In genomic region chr16:50096791-50097190, GRCh38 we compare ENCODE assay signal across 22 cellular contexts. TPM values are rescaled to one million over a fixed set of nuclear protein-coding genes. Genes with fewer than 3 reads are reported as not detected.
DNase-seq lines count a peak whose midpoint lies in the region; TF ChIP-seq lines count a peak whose summit lies in the region.
"Had no signal": no experiment of that assay in that cellular context is flagged by ENCODE, and none has a peak within 500 bp of the region (broad histone marks: within the 10 kb centered on the region; RNA-seq: fewer than 3 reads in every experiment).

No MANE protein-coding gene starts in this region.

- peaks cover 1% of the 10 kb centered on the region for H3K27me3 Mint-ChIP-seq in glutamatergic neuron (ENCODE audit: unreplicated experiment)

- H3K36me3 ChIP-seq in ovary = no peaks in the 10 kb centered on the region

- H3K27ac Mint-ChIP-seq in glutamatergic neuron (ENCODE audit: unreplicated experiment) = no peak overlapping the region

- in situ Hi-C loops in astrocyte of the spinal cord (cut with HindIII; ENCODE audit: low sequenced_read_pairs) = no loop called here

- WGBS in ovary, 3 donors = 77 to 90% (median 86%) methylated on average over 3 of the region's 3 CpGs

- intact Hi-C loops in ovary (cut with DNase I) = no loop called here

- no peaks in the 10 kb centered on the region for H3K9me3 ChIP-seq in ovary
- H3K9me3 ChIP-seq: body of pancreas, esophagus squamous epithelium, left lung, mucosa of descending colon, pancreas, SJCRH30 had no signal

- no peaks in the 10 kb centered on the region for H3K36me3 Mint-ChIP-seq in glutamatergic neuron (ENCODE audit: unreplicated experiment)

- H3K4me1 Mint-ChIP-seq in glutamatergic neuron (ENCODE audit: low read depth, unreplicated experiment) = no peaks in the 10 kb centered on the region

- no peak for TF ChIP-seq POLR2A in ovary (IDR thresholded peaks at IDR 0.05)

- DNase-seq in AG08396 (ENCODE audit: low spot score) (peak; percentile 30), HFF-Myc (ENCODE audit: extremely low read depth, low read depth) (peak; percentile 65), astrocyte of the spinal cord (ENCODE audit: low read depth, low spot score) (peak; percentile 53), glomerular visceral epithelial cell (ENCODE audit: extremely low spot score) (peak; percentile 18), NOMO-1 (lab: John Stamatoyannopoulos, UW; ENCODE audit: unreplicated experiment in 2 of 2) (no peak), ovary (no peak), NCI-H1930 (lab: John Stamatoyannopoulos, UW) (no peak), glutamatergic neuron (no peak)
- DNase-seq: activated CD4-positive, alpha-beta T cell treated with anti-CD3 and anti-CD28 coated beads, Interleukin-2, amount 50 U/mL, for 1 hour; activated naive CD4-positive, alpha-beta T cell treated with Interleukin-2 at 50 U/mL for 16 hours; activated T-cell treated with anti-CD3 and anti-CD28 coated beads for 4 hours; body of pancreas; esophagus squamous epithelium; left lung; mucosa of descending colon; NCI-H1694; NCI-H510A treated with DMSO at 0.1 percent for 48 hours; pancreas; SJCRH30; stimulated activated CD4-positive, alpha-beta T cell treated with anti-CD3 and anti-CD28 coated beads, Interleukin-4, amount 100 ng/mL, for 24 hours; stimulated activated CD8-positive, alpha-beta memory T cell treated with anti-CD3 and anti-CD28 coated beads, Interleukin-4, amount 100 ng/mL, for 48 hours had no signal

- H3K9me3 Mint-ChIP-seq in glutamatergic neuron (ENCODE audit: unreplicated experiment) = no peaks in the 10 kb centered on the region

- no peak overlapping the region for H3K4me3 ChIP-seq in HFF-Myc (replicated peaks; ENCODE audit: low read depth, low read length)
- no peak overlapping the region for H3K4me3 ChIP-seq in astrocyte of the spinal cord (ENCODE audit: low read depth, low read length)
- no peak overlapping the region for H3K4me3 ChIP-seq in ovary
- H3K4me3 ChIP-seq: body of pancreas, esophagus squamous epithelium, left lung, mucosa of descending colon, pancreas, SJCRH30 had no signal

- H3K4me1 ChIP-seq in ovary (ENCODE audit: insufficient read depth) = no peaks in the 10 kb centered on the region
- H3K4me1 ChIP-seq: body of pancreas, left lung, pancreas, SJCRH30 had no signal

- no peak for TF ChIP-seq EP300 in ovary (IDR thresholded peaks at IDR 0.05)

- no peak overlapping the region for H3K4me3 Mint-ChIP-seq in glutamatergic neuron (ENCODE audit: unreplicated experiment)

- H3K27ac ChIP-seq in ovary = no peak overlapping the region
- H3K27ac ChIP-seq: body of pancreas, C4-2B, esophagus squamous epithelium, left lung, pancreas, SJCRH30 had no signal

- H3K27me3 ChIP-seq in ovary = no peaks in the 10 kb centered on the region
- H3K27me3 ChIP-seq: body of pancreas, esophagus squamous epithelium, left lung, pancreas, SJCRH30 had no signal

- TF ChIP-seq CTCF in HFF-Myc (IDR thresholded peaks at IDR 0.05; ENCODE audit: low read depth, low read length, missing control alignments) (no peak), astrocyte of the spinal cord (IDR thresholded peaks at IDR 0.05; ENCODE audit: low read depth, low read length) (no peak), ovary (IDR thresholded peaks at IDR 0.05) (no peak), glutamatergic neuron (IDR thresholded peaks at IDR 0.05; ENCODE audit: partially characterized antibody, unreplicated experiment) (no peak)

RNA-seq across cellular contexts. Expression of gene HEATR3, which starts 31.0 kb away (rescaled TPM):
- total RNA-seq in ovary (10 to 100 TPM in 4 of 7 donors, 1 to 10 TPM in 3; 7.6 to 15.2 (median 10.7) TPM), glutamatergic neuron (ENCODE audit: unreplicated experiment) (27.9 TPM)
- polyA plus RNA-seq in ovary = 10 to 100 TPM in 1 of 2 donors, 1 to 10 TPM in 1; 2.4 to 10.7 TPM

RNA-seq across cellular contexts. Expression of gene TENT4B, which starts 56.3 kb away (rescaled TPM):
- total RNA-seq in ovary = 10 to 100 TPM in 6 of 7 donors, 1 to 10 TPM in 1; 9.7 to 17.7 (median 12.3) TPM
- 10 to 100 TPM in 1 of 2 donors, 1 to 10 TPM in 1; 5.3 to 13.5 TPM for polyA plus RNA-seq in ovary
- 9.5 TPM for total RNA-seq in glutamatergic neuron (ENCODE audit: unreplicated experiment)

Comparison
In these comparisons a context has a peak if more than half of its experiments do, and no peak if none do; other contexts are left out.
1. DNase-seq: peak in AG08396 (single experiment), HFF-Myc (single experiment), astrocyte of the spinal cord (single experiment) and glomerular visceral epithelial cell (single experiment); none in NOMO-1 (0 of 2), ovary (0 of 5), NCI-H1930 (0 of 2) and glutamatergic neuron (single experiment).